18 cellular contexts compared by ENCODE assay signal in the genomic region with DNA sequence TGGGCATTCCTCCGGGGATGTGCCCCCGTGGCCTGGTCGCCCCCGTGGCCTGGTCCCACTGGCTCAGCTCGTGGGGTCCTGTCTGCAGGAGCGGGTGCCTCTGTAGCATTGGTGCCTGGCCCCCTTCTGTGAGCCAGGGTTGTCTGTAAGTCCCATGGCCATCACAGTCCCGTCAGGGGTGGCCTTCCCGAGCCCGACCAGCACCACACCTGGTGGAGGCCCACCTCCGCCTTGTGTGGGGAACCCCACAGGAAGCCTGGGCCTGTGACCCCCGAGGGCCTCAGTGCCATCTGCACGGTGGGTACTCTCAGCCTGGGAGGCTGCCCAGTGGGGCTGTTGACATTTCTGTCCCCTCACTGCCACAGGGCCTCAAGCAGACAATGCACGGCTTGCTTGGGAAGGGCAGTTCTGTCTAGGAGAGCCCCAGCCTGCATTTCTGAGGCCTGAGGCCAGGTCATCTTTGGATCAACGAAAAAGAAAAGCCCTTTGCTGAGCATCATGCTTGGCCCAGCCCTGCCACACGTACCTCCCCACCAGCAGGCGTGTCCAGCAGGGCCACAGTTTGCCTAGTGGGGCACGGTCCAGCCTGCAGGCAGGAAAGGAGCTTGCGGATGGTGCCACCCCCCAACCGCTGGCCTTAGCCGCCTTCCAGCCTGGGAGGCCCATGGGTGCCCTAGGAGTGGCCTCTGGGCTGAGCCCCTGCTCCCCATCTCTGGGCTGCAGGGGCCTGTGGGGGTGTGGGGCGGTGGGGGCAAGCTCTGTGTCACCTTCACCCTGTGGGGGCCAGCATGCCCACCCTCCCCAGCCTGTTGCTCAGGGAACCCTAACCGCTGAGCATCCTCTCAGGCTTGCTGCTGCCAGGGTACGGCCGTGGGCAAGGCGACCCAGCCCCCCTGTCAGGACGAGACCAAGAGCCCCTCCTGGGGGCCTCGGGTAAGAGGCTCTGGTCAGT. TPM values are rescaled to one million over a fixed set of nuclear protein-coding genes. Genes with fewer than 3 reads are reported as not detected.
A peak's percentile ranks its signal among the peaks of the same experiment; 100 is the strongest.
DNase-seq lines count a peak whose midpoint lies in the region; ATAC-seq and TF ChIP-seq lines count a peak whose summit lies in the region.
"Had no signal": no experiment of that assay in that cellular context is flagged by ENCODE, and none has a peak within 500 bp of the region (broad histone marks: within the 10 kb centered on the region; RNA-seq: fewer than 3 reads in every experiment).

No MANE protein-coding gene starts in this region.

- H3K27me3 ChIP-seq in endodermal cell (ENCODE audit: control insufficient read depth, insufficient read depth, low read length, poor library complexity, severe bottlenecking) (no peaks in the 10 kb centered on the region), lower lobe of right lung (ENCODE audit: low read depth) (no peaks in the 10 kb centered on the region), spleen (replicated peaks in 1 of 7) (no peaks in the 10 kb centered on the region)

- TF ChIP-seq CTCF in endodermal cell (conservative IDR thresholded peaks at IDR 0.05), result no peak
- no peak for TF ChIP-seq CTCF in lower lobe of right lung (IDR thresholded peaks at IDR 0.05)
- no peak for TF ChIP-seq CTCF in spleen (IDR thresholded peaks at IDR 0.05 in 8 of 11, conservative IDR thresholded peaks at IDR 0.05 in 3 of 11)

- 86 to 88% methylated on average over 15 to 27 of the region's 27 CpGs for WGBS in endodermal cell (ENCODE audit: insufficient coverage in 1 of 2, insufficient read length in 1 of 2), 2 experiments
- 85 to 90% (median 88%) methylated on average over 21 to 27 of the region's 27 CpGs for WGBS in spleen, 5 donors

- no peaks in the 10 kb centered on the region for H3K4me1 Mint-ChIP-seq in endodermal cell

- H3K27me3 Mint-ChIP-seq in endodermal cell (ENCODE audit: insufficient read depth), result no peaks in the 10 kb centered on the region

- H3K27ac ChIP-seq in endodermal cell (ENCODE audit: low read depth, low read length), result peak overlapping the region; percentile 53
- H3K27ac ChIP-seq in lower lobe of right lung, result no peak overlapping the region
- no peak overlapping the region for H3K27ac ChIP-seq in spleen
- H3K27ac ChIP-seq: BLaER1 treated with 17β-estradiol and CSF1 and Interleukin-3, amounts not matched to agents 10 nM and 100 nM; PC-9 had no signal

- ATAC-seq in Right ventricle myocardium superior (ENCODE audit: poor library complexity) (no peak), Right ventricle myocardium inferior (no peak), lower lobe of right lung (no peak)

- H3K9ac ChIP-seq in endodermal cell (ENCODE audit: extremely low read depth, low read length, poor library complexity, severe bottlenecking), result no peak overlapping the region
- H3K9ac ChIP-seq: BLaER1 treated with 17β-estradiol and CSF1 and Interleukin-3, amounts not matched to agents 10 nM and 100 nM had no signal

- DNase-seq in Right ventricle myocardium superior (peak; percentile 19), Right ventricle myocardium inferior (ENCODE audit: missing footprints) (no peak), endodermal cell (peak; percentile 29), lower lobe of right lung (peak; percentile 37), spleen (peak; percentile 67), GF-D8 (lab: John Stamatoyannopoulos, UW) (no peak), NCI-H1930 (lab: John Stamatoyannopoulos, UW) (no peak)
- no peak for DNase-seq in activated CD4-positive, alpha-beta T cell treated with anti-CD3 and anti-CD28 coated beads, Interleukin-2, amount 50 U/mL, for 1 hour
- DNase-seq: EL, HFFc6, KG1, NCI-H1436, NCI-H2081, NCI-H510A, NCI-H82, PC-9 had no signal

- peaks cover 5% of the 10 kb centered on the region for H3K9me3 ChIP-seq in endodermal cell (ENCODE audit: control insufficient read depth, low read length)
- H3K9me3 ChIP-seq in lower lobe of right lung, result no peaks in the 10 kb centered on the region
- H3K9me3 ChIP-seq in spleen, result peaks cover 0 to 15% (median 7%) of the 10 kb centered on the region in 8 donors

- no peaks in the 10 kb centered on the region for H3K9me3 Mint-ChIP-seq in endodermal cell
- H3K9me3 Mint-ChIP-seq: HFFc6 had no signal

- TF ChIP-seq POLR2A in spleen (IDR thresholded peaks at IDR 0.05), result no peak

- H3K36me3 Mint-ChIP-seq in endodermal cell (ENCODE audit: low read depth), result peaks cover 17% of the 10 kb centered on the region

- H3K27ac Mint-ChIP-seq in endodermal cell, result no peak overlapping the region
- H3K27ac Mint-ChIP-seq: HFFc6 had no signal

- no peak overlapping the region for H3K4me3 ChIP-seq in endodermal cell (ENCODE audit: low read length)
- H3K4me3 ChIP-seq in lower lobe of right lung, result no peak overlapping the region
- H3K4me3 ChIP-seq in spleen, result no peak overlapping the region
- H3K4me3 ChIP-seq: BLaER1 treated with 17β-estradiol and CSF1 and Interleukin-3, amounts not matched to agents 10 nM and 100 nM; PC-9 had no signal

- intact Hi-C loops in Right ventricle myocardium superior (cut with DNase I) (no loop called here), Right ventricle myocardium inferior (cut with DNase I) (no loop called here), lower lobe of right lung (cut with DNase I) (no loop called here), spleen (cut with DNase I; ENCODE audit: low total_unique reads) (no loop called here)

- H3K4me1 ChIP-seq in endodermal cell (ENCODE audit: control insufficient read depth, insufficient read depth, low read length) (no peaks in the 10 kb centered on the region), lower lobe of right lung (no peaks in the 10 kb centered on the region), spleen (no peaks in the 10 kb centered on the region)

- H3K36me3 ChIP-seq in endodermal cell (ENCODE audit: control insufficient read depth, insufficient read depth, low read length), result peaks cover 5% of the 10 kb centered on the region
- peaks cover 58% of the 10 kb centered on the region for H3K36me3 ChIP-seq in lower lobe of right lung
- peaks cover 0 to 96% (median 39%) of the 10 kb centered on the region in 6 donors for H3K36me3 ChIP-seq in spleen

- H3K4me3 Mint-ChIP-seq in endodermal cell, result no peak overlapping the region
- H3K4me3 Mint-ChIP-seq: HFFc6 had no signal

RNA-seq across cellular contexts. Expression of gene NKX1-1, which starts 23.2 kb away (rescaled TPM):
- total RNA-seq in Right ventricle myocardium superior (not detected), Right ventricle myocardium inferior (not detected), endodermal cell (not detected), lower lobe of right lung (not detected), spleen (not detected)
- polyA plus RNA-seq in endodermal cell (2013, experiment 1 of 2), result 0.18 TPM
- polyA plus RNA-seq in endodermal cell (2013, experiment 2 of 2), result not detected
- polyA plus RNA-seq in spleen, result not detected
- total RNA-seq: A172, HFFc6, PC-9 had no signal

RNA-seq across cellular contexts. Expression of gene UVSSA, which starts 36.0 kb away (rescaled TPM):
- total RNA-seq in Right ventricle myocardium superior, result 6.7 TPM
- total RNA-seq in Right ventricle myocardium inferior, result 6.5 TPM
- 10 to 100 TPM; 50.4 to 61.6 TPM for total RNA-seq in endodermal cell
- polyA plus RNA-seq in endodermal cell (2013, experiment 1 of 2), result 19.2 TPM
- polyA plus RNA-seq in endodermal cell (2013, experiment 2 of 2), result 17.1 TPM
- 27.9 TPM for total RNA-seq in lower lobe of right lung
- 10 to 100 TPM; 23.9 to 54.0 (median 37.1) TPM for total RNA-seq in spleen
- 10 to 100 TPM in 2 of 3 donors, 1 to 10 TPM in 1; 3.0 to 15.5 (median 10.3) TPM for polyA plus RNA-seq in spleen

Comparison
In these comparisons a context has a peak if more than half of its experiments do, and no peak if none do; other contexts are left out.
1. DNase-seq: peak in Right ventricle myocardium superior (single experiment), endodermal cell (single experiment), lower lobe of right lung (single experiment) and spleen (single experiment); none in Right ventricle myocardium inferior (single experiment), activated CD4-positive, alpha-beta T cell treated with anti-CD3 and anti-CD28 coated beads, Interleukin-2, amount 50 U/mL, for 1 hour (single experiment), GF-D8 (single experiment) and NCI-H1930 (0 of 2).